Comparison of ENCODE assay signal across 20 cellular contexts in the genomic region with DNA sequence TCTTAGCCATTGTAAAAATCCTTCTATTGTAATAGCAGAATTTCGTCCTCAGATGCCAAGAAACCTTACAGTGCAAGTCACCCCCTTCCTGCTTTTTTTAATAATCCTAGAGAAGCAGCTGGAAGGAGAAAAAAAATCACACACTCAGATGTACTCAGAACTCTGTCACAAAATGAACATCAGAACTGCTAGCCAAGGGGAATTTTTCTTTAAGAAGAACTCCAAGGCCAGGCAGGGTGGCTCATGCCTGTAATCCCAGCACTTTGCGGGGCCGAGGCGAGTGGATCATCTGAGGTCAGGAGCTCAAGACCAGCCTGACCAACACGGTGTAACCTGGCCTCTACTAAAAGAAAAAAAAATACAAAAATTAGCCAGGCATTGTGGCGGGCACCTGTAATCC.
"Had no signal": no experiment of that assay in that cellular context is flagged by ENCODE, and none has a peak within 500 bp of the region (broad histone marks: within the 10 kb centered on the region; RNA-seq: fewer than 3 reads in every experiment).

No MANE protein-coding gene starts in this region.

- DNase-seq: IMR-90, Kasumi-1, KG1, MV-4-11, NCI-H1048, NCI-H1105, NCI-H1436 treated with DMSO at 0.1 percent for 48 hours, NCI-H1694, NCI-H187 treated with DMSO at 0.1 percent for 48 hours, NCI-H2029 treated with DMSO at 0.1 percent for 48 hours, NCI-H226, NCI-H446, NCI-H510A, NCI-H524 treated with DMSO at 0.1 percent for 48 hours, NCI-H69, NCI-H774, RPMI8226, SHP77 had no signal

- ATAC-seq: HepG2, SK-N-SH treated with all-trans-retinoic acid at 6 μM for 48 hours had no signal
